8 cellular contexts compared by ENCODE assay signal in the genomic region with DNA sequence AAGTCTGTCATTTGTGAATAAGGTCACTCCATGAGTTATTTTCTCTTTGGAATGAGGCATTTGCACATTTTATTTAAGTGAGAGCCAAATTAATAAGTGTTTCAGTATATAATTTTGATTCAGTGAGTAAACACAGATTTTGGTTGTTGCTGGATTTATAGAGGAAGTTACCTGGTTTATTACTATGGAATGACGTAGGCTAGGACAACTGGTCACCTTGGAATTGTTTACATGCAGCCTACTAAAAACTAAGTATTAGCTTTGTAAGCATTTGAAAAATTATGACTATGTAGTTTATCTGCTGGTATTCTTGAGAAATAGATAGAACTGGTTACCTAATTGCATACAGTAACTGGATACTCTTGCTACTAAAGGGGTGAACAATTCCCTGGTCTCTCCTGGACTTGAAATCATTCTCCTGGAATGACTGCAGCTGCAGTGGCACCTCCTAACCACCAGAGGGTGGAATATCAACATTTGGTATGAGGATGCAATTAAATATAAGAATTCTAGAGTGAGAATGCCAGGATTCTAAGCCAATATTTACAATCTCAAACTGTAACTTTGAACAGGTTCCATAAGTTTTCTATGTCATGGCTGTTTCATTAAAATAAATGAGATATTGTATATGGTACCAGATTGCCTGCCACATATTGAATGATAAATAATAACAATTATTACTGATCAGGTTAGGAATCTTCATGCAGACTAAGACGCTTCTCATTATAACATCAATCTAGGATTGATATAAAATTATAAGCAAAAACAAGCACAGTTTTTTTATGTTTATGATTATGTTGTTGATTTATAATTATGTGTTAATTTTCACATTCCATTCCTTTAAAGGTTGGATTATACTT. TPM values are rescaled to one million over a fixed set of nuclear protein-coding genes. Genes with fewer than 3 reads are reported as not detected.
DNase-seq lines count a peak whose midpoint lies in the region; ATAC-seq, FAIRE-seq and TF ChIP-seq lines count a peak whose summit lies in the region.

No MANE protein-coding gene starts in this region.

- H3K4me1 ChIP-seq in OCI-LY1 (ENCODE audit: insufficient read depth, low read length, severe bottlenecking) (no peaks in the 10 kb centered on the region), lower lobe of right lung (no peaks in the 10 kb centered on the region)

- no peak for TF ChIP-seq POLR2A in H54 (IDR thresholded peaks at IDR 0.05; ENCODE audit: low read depth, low read length)

- H3K4me3 ChIP-seq in OCI-LY1 (ENCODE audit: low read depth, low read length, poor library complexity, severe bottlenecking) (no peak overlapping the region), cardiac fibroblast (replicated peaks in 1 of 2; ENCODE audit: low read depth in 2 of 2, low read length in 2 of 2) (no peak overlapping the region), lower lobe of right lung (no peak overlapping the region)

- no peak overlapping the region for H2AFZ ChIP-seq in OCI-LY1 (ENCODE audit: low read length)

- H3K4me2 ChIP-seq in OCI-LY1 (ENCODE audit: low read length) = no peak overlapping the region

- no peaks in the 10 kb centered on the region for H3K9me2 ChIP-seq in OCI-LY1 (ENCODE audit: low read depth, low read length)

- TF ChIP-seq CTCF in OCI-LY1 (IDR thresholded peaks at IDR 0.05; ENCODE audit: low read length) (peak; percentile 81), cardiac fibroblast (IDR thresholded peaks at IDR 0.05; ENCODE audit: low read depth, low read length) (peak; percentile 78), lower lobe of right lung (IDR thresholded peaks at IDR 0.05) (peak; percentile 86), type B pancreatic cell (conservative IDR thresholded peaks at IDR 0.05) (peak; percentile 92)

- intact Hi-C loops in lower lobe of right lung (cut with DNase I) = no loop called here

- H3K27me3 ChIP-seq in OCI-LY1 (ENCODE audit: insufficient read depth, low read length) (no peaks in the 10 kb centered on the region), lower lobe of right lung (ENCODE audit: low read depth) (no peaks in the 10 kb centered on the region)

- no peak overlapping the region for H3K4me3 Mint-ChIP-seq in type B pancreatic cell

- peaks cover 5% of the 10 kb centered on the region for H3K9me3 Mint-ChIP-seq in type B pancreatic cell

- ATAC-seq in lower lobe of right lung = peak in 1 of 2 donors; percentile 53
- ATAC-seq in HG03354 (IDR thresholded peaks at IDR 0.05; ENCODE audit: poor library complexity, severe bottlenecking, unreplicated experiment) = no peak
- ATAC-seq in HG02973 (IDR thresholded peaks at IDR 0.05; ENCODE audit: unreplicated experiment) = no peak

- FAIRE-seq in H54 (lab: Jason Lieb, UNC) = peak; percentile 38

- H3K36me3 ChIP-seq in OCI-LY1 (ENCODE audit: insufficient read depth, low read length) = no peaks in the 10 kb centered on the region
- H3K36me3 ChIP-seq in lower lobe of right lung = no peaks in the 10 kb centered on the region

- no peaks in the 10 kb centered on the region for H3K36me3 Mint-ChIP-seq in type B pancreatic cell

- no peaks in the 10 kb centered on the region for H3K79me2 ChIP-seq in OCI-LY1 (ENCODE audit: insufficient read depth, low read length)

- no peak overlapping the region for H3K9ac ChIP-seq in OCI-LY1 (ENCODE audit: low read length)

- H3K9me3 ChIP-seq in OCI-LY1 (ENCODE audit: low read length) (no peaks in the 10 kb centered on the region), lower lobe of right lung (no peaks in the 10 kb centered on the region)

- no peaks in the 10 kb centered on the region for H4K20me1 ChIP-seq in OCI-LY1 (ENCODE audit: insufficient read depth, low read length)

- H3K4me1 Mint-ChIP-seq in type B pancreatic cell (ENCODE audit: unreplicated experiment) = peaks cover 4% of the 10 kb centered on the region

- no peaks in the 10 kb centered on the region for H3K27me3 Mint-ChIP-seq in type B pancreatic cell

- H3K27ac ChIP-seq in OCI-LY1 (ENCODE audit: low read depth, low read length, poor library complexity, severe bottlenecking) (no peak overlapping the region), lower lobe of right lung (no peak overlapping the region)

- DNase-seq in COR-L47 (lab: John Stamatoyannopoulos, UW) (peak; percentile 35), H54 (ENCODE audit: insufficient read length, low spot score) (peak; percentile 13), cardiac fibroblast (ENCODE audit: low read depth in 2 of 2) (peak; percentile 61 to 63), lower lobe of right lung (peak; percentile 45), type B pancreatic cell (ENCODE audit: extremely low spot score, unreplicated experiment) (no peak)

- no peaks in the 10 kb centered on the region for H3F3A ChIP-seq in OCI-LY1 (ENCODE audit: insufficient read depth, low read length)

- no peak overlapping the region for H3K27ac Mint-ChIP-seq in type B pancreatic cell

RNA-seq across cellular contexts. Expression of a gene that starts 3.5 kb away (rescaled TPM):
- total RNA-seq in lower lobe of right lung (not detected), type B pancreatic cell (ENCODE audit: low replicate concordance) (not detected in 2 replicates)

RNA-seq across cellular contexts. Expression of a gene that starts 7.5 kb away (rescaled TPM):
- total RNA-seq in lower lobe of right lung = not detected
- total RNA-seq in type B pancreatic cell (ENCODE audit: low replicate concordance) = not detected in 2 replicates

RNA-seq across cellular contexts. Expression of a gene that starts 20.8 kb away (rescaled TPM):
- not detected for total RNA-seq in lower lobe of right lung
- total RNA-seq in type B pancreatic cell (ENCODE audit: low replicate concordance) = not detected in 2 replicates

RNA-seq across cellular contexts. Expression of a gene that starts 31.1 kb away (rescaled TPM):
- total RNA-seq in lower lobe of right lung (not detected), type B pancreatic cell (ENCODE audit: low replicate concordance) (not detected in 2 replicates)

RNA-seq across cellular contexts. Expression of a gene that starts 51.6 kb away (rescaled TPM):
- total RNA-seq in lower lobe of right lung (not detected), type B pancreatic cell (ENCODE audit: low replicate concordance) (not detected in 2 replicates)
